Comparison of ENCODE assay signal across 19 cellular contexts in the genomic region with DNA sequence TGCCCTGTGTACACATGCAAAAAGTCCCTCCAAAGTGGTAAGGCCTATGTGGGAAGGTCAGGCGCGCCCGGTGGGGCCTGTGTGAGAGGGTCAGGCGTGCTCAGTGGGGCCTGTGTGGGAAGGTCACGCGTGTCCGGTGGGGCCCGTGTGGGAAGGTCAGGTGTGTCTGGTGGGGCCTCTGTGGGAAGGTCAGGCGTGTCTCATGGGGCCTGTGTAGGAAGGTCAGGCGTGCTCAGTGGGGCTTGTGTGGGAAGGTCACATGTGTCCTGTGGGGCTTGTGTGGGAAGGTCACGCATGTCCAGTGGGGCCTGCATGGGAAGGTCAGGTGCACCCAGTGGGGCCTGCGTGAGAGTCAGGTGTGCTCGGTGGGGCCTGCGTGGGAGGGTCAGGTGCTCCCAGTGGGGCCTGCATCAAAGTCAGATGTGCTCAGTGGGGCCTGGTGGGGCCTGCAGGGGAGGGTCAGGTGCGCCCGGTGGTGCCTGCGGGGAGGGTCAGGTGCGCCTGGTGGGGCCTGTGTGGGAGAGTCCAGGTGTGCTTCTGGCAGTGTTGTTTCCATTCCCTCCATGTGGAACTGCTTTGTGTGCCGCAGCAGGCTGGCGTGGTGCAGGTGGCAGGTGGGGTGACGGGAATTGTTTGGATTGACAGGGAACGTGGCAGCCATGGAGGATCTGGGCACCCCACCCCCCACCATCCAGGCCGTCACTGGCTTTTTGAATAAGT.
"Had no signal": no experiment of that assay in that cellular context is flagged by ENCODE, and none has a peak within 500 bp of the region (broad histone marks: within the 10 kb centered on the region; RNA-seq: fewer than 3 reads in every experiment).

No MANE protein-coding gene starts in this region.

- H3K4me1 ChIP-seq: prostate gland, stomach, uterus had no signal

- H3K4me3 Mint-ChIP-seq: activated naive CD8-positive, alpha-beta T cell treated with anti-CD3 and anti-CD28 coated beads for 36 hours; activated T-cell treated with anti-CD3 and anti-CD28 coated beads, Interleukin-2, amount 50 U/mL, for 4 hours; endodermal cell; mesothelial cell of epicardium; T-helper 17 cell had no signal

- H3K27ac Mint-ChIP-seq: activated naive CD8-positive, alpha-beta T cell treated with anti-CD3 and anti-CD28 coated beads for 36 hours; endodermal cell; mesothelial cell of epicardium; T-helper 17 cell had no signal

- H3K4me1 Mint-ChIP-seq: activated naive CD8-positive, alpha-beta T cell treated with anti-CD3 and anti-CD28 coated beads for 36 hours; endodermal cell; mesothelial cell of epicardium had no signal

- H2AFZ ChIP-seq: hepatocyte had no signal

- H3K36me3 ChIP-seq: neutrophil, right lobe of liver, thoracic aorta, uterus had no signal

- H3K27ac ChIP-seq: hepatocyte, neutrophil, prostate gland, right lobe of liver, stomach, thoracic aorta, uterus had no signal

- ATAC-seq: activated T-cell treated with anti-CD3 and anti-CD28 coated beads, Interleukin-2, amount 50 U/mL, for 4 hours; left ventricle myocardium superior; T-helper 17 cell had no signal

- DNase-seq: activated CD4-positive, alpha-beta T cell treated with anti-CD3 and anti-CD28 coated beads, Interleukin-2, amount 50 U/mL, for 1 hour; activated CD4-positive, CD25-positive, alpha-beta regulatory T cell; activated gamma-delta T cell treated with Interleukin-2 at 50 U/mL for 16 hours; activated naive CD8-positive, alpha-beta T cell treated with anti-CD3 and anti-CD28 coated beads for 36 hours; activated T-cell treated with anti-CD3 and anti-CD28 coated beads, Interleukin-2, amount 50 U/mL, for 4 hours; cerebellar nuclear complex; endodermal cell; erythroblast; kidney; left ventricle myocardium superior; stomach; T-helper 17 cell; uterus had no signal

- H3K27me3 ChIP-seq: hepatocyte, neutrophil, right lobe of liver, stomach, uterus had no signal

- H3K4me3 ChIP-seq: hepatocyte, prostate gland, right lobe of liver, stomach, thoracic aorta, uterus had no signal

- H3K79me2 ChIP-seq: hepatocyte had no signal

- H3K27me3 Mint-ChIP-seq: activated naive CD8-positive, alpha-beta T cell treated with anti-CD3 and anti-CD28 coated beads for 36 hours; T-helper 17 cell had no signal

- H3K4me2 ChIP-seq: hepatocyte had no signal

- H3K9me3 Mint-ChIP-seq: activated naive CD8-positive, alpha-beta T cell treated with anti-CD3 and anti-CD28 coated beads for 36 hours; activated T-cell treated with anti-CD3 and anti-CD28 coated beads, Interleukin-2, amount 50 U/mL, for 4 hours had no signal
